ENCODE assay signal across 10 cellular contexts in the genomic region with DNA sequence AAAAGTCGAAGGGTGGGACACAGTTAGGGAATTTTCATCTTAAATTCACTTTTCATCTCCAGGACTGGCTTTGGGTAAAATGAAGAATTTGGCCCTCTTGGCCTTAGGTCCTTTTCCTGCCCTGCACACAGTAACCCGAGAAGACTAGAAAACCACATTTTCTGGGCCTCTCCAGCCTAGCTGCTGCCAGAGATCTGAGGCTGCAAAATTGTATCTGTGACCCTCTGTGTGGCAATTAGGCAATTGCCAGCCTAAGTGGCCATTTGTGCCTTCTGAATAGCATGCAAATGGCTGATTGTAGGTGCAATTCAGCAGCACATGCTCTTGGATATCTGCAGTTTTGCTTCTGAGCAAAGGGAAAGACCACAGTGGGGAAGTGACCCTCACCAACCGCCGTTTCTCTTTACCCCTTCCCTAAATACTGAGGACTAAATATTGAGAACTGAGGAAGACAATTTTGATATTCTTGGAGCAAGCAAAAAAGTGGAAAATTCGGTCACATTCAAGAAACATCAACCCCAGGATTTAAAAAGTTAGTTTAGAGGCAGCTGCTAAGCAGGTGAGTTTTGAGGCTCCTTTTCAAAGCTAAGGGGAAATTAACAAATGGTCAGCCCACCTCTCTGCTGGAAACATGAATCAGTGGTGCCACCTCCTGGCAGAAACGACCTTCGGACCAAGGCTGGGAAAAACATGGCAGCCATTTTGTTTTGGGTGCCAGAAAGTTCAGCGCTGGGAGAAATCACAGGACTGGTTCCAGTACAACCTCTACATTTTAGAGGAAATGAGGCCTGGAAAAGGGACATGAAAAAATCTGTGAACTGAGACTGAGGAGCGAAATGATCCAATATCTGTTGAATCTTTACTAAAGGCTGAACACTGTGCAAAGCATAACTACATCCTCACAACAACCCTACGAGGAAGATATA. TPM values are rescaled to one million over a fixed set of nuclear protein-coding genes. Genes with fewer than 3 reads are reported as not detected.
DNase-seq lines count a peak whose midpoint lies in the region; ATAC-seq and TF ChIP-seq lines count a peak whose summit lies in the region.
"Had no signal": no experiment of that assay in that cellular context is flagged by ENCODE, and none has a peak within 500 bp of the region (broad histone marks: within the 10 kb centered on the region; RNA-seq: fewer than 3 reads in every experiment).

No MANE protein-coding gene starts in this region.

- peak; percentile 71 for TF ChIP-seq CTCF in AG09309 (IDR thresholded peaks at IDR 0.05; ENCODE audit: control insufficient read depth, insufficient read depth, low read depth, low read length, missing control alignments)
- peak; percentile 67 for TF ChIP-seq CTCF in GM06990 (IDR thresholded peaks at IDR 0.05; ENCODE audit: insufficient read depth, low read length, poor library complexity, severe bottlenecking)
- TF ChIP-seq CTCF in LNCaP clone FGC (IDR thresholded peaks at IDR 0.05; ENCODE audit: control insufficient read depth, extremely low read depth, insufficient read depth): peak; percentile 60
- TF ChIP-seq CTCF in WERI-Rb-1 (IDR thresholded peaks at IDR 0.05; ENCODE audit: low read depth, low read length): peak; percentile 79

- peaks cover 5 to 60% (median 32%) of the 10 kb centered on the region in 5 donors for H3K27me3 Mint-ChIP-seq in naive thymus-derived CD4-positive, alpha-beta T cell

- no peaks in the 10 kb centered on the region for H3K36me3 Mint-ChIP-seq in naive thymus-derived CD4-positive, alpha-beta T cell

- POLR2A ChIA-PET in naive thymus-derived CD4-positive, alpha-beta T cell (lab: Charles Lee): no interaction called here

- no peak for ATAC-seq in HG03460 (IDR thresholded peaks at IDR 0.05; ENCODE audit: unreplicated experiment)
- ATAC-seq in naive thymus-derived CD4-positive, alpha-beta T cell: no peak
- ATAC-seq: pancreas had no signal

- H3K9me3 Mint-ChIP-seq in naive thymus-derived CD4-positive, alpha-beta T cell: peaks cover 0 to 5% (median 0%) of the 10 kb centered on the region in 11 donors

- H3K9me3 ChIP-seq in WERI-Rb-1 (ENCODE audit: severe bottlenecking): no peaks in the 10 kb centered on the region
- no peaks in the 10 kb centered on the region for H3K9me3 ChIP-seq in naive thymus-derived CD4-positive, alpha-beta T cell (ENCODE audit: control insufficient read depth in 2 of 3, low read length in 3 of 3)
- H3K9me3 ChIP-seq: pancreas, SJSA1 had no signal

- H3K4me3 ChIP-seq in AG09309 (ENCODE audit: control insufficient read depth, low read depth, low read length) (no peak overlapping the region), GM06990 (replicated peaks; ENCODE audit: low read depth, low read length) (no peak overlapping the region), LNCaP clone FGC (ENCODE audit: low read depth, low read length) (no peak overlapping the region), WERI-Rb-1 (ENCODE audit: low read depth, low read length) (no peak overlapping the region)
- H3K4me3 ChIP-seq in naive thymus-derived CD4-positive, alpha-beta T cell (ENCODE audit: low read length): no peak overlapping the region
- H3K4me3 ChIP-seq: pancreas, SJSA1 had no signal

- no peak for DNase-seq in AG09309 (ENCODE audit: low read depth)
- DNase-seq in GM06990 (ENCODE audit: extremely low read depth, insufficient read length): no peak
- no peak for DNase-seq in LNCaP clone FGC (ENCODE audit: low read depth)
- peak; percentile 78 for DNase-seq in WERI-Rb-1
- DNase-seq in islet precursor cell: peak; percentile 85
- no peak for DNase-seq in naive thymus-derived CD4-positive, alpha-beta T cell
- DNase-seq in NK-92 (lab: John Stamatoyannopoulos, UW; ENCODE audit: unreplicated experiment): no peak

- peaks cover 0 to 2% (median 0%) of the 10 kb centered on the region in 7 donors for H3K4me1 Mint-ChIP-seq in naive thymus-derived CD4-positive, alpha-beta T cell

- H3K4me3 Mint-ChIP-seq in naive thymus-derived CD4-positive, alpha-beta T cell: no peak overlapping the region

- intact Hi-C loops in naive thymus-derived CD4-positive, alpha-beta T cell (cut with micrococcal nuclease): no loop called here

- no peak overlapping the region for H3K27ac Mint-ChIP-seq in naive thymus-derived CD4-positive, alpha-beta T cell

- CTCF ChIA-PET in naive thymus-derived CD4-positive, alpha-beta T cell (lab: Charles Lee): interaction anchor here (0.7 kb wide), 1 partner anchor 1623 kb away, joined by 3 read pairs; no protein-coding TSS in a partner anchor

- H3K27ac ChIP-seq in WERI-Rb-1: no peak overlapping the region
- no peak overlapping the region for H3K27ac ChIP-seq in naive thymus-derived CD4-positive, alpha-beta T cell (ENCODE audit: low read depth, low read length)
- H3K27ac ChIP-seq: pancreas, SJSA1 had no signal

- H3K27me3 ChIP-seq in GM06990 (replicated peaks; ENCODE audit: control insufficient read depth, insufficient read depth, low read length) (no peaks in the 10 kb centered on the region), WERI-Rb-1 (ENCODE audit: insufficient read depth, low read depth, severe bottlenecking) (no peaks in the 10 kb centered on the region)
- no peaks in the 10 kb centered on the region for H3K27me3 ChIP-seq in naive thymus-derived CD4-positive, alpha-beta T cell (ENCODE audit: control insufficient read depth in 2 of 2, insufficient read depth in 2 of 2, low read length in 2 of 2)
- H3K27me3 ChIP-seq: pancreas, SJSA1 had no signal

- no peaks in the 10 kb centered on the region for H3K36me3 ChIP-seq in GM06990 (ENCODE audit: control insufficient read depth, insufficient read depth, low read length)
- no peaks in the 10 kb centered on the region for H3K36me3 ChIP-seq in WERI-Rb-1
- H3K36me3 ChIP-seq in naive thymus-derived CD4-positive, alpha-beta T cell (ENCODE audit: control insufficient read depth in 2 of 3, insufficient read depth in 3 of 3, low read length in 3 of 3): no peaks in the 10 kb centered on the region
- H3K36me3 ChIP-seq: pancreas, SJSA1 had no signal

- no peaks in the 10 kb centered on the region for H3K4me1 ChIP-seq in naive thymus-derived CD4-positive, alpha-beta T cell (ENCODE audit: control insufficient read depth in 2 of 2, insufficient read depth in 2 of 2, low read length in 2 of 2)
- H3K4me1 ChIP-seq: pancreas, SJSA1 had no signal

RNA-seq across cellular contexts. Expression of a gene that starts 56.6 kb away (rescaled TPM):
- total RNA-seq in naive thymus-derived CD4-positive, alpha-beta T cell: not detected
- not detected for polyA plus RNA-seq in naive thymus-derived CD4-positive, alpha-beta T cell

Comparison
In these comparisons a context has a peak if more than half of its experiments do, and no peak if none do; other contexts are left out.
1. DNase-seq: peak in WERI-Rb-1 (single experiment) and islet precursor cell (single experiment); none in AG09309 (single experiment), GM06990 (single experiment), LNCaP clone FGC (single experiment), naive thymus-derived CD4-positive, alpha-beta T cell (0 of 9) and NK-92 (single experiment).
2. Peak in every context shown above with its lines, with median percentiles within 50 percentile points of each other: CTCF ChIP-seq.